12 cellular contexts compared by ENCODE assay signal in the genomic region with DNA sequence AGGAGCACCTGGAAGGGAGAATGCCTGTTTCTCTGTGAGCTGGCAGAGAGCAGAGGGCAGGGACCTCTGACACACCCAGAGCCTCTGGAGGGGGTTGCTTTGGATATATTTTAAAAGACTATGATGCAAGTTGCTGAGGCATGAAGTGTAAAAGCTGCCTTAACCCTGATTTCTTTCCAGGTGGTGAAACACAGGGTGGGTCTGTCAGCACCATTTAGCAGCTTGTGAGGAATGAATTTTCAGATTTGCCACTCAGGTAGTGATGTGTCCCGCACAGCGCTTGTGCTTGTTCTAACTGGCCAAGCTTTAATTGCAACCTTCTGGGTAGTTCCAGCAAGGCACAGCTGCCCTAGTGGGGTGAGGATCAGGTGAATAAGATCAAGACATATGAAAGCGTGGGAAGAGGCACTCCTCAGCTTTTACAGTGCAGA.
DNase-seq lines count a peak whose midpoint lies in the region; ATAC-seq, FAIRE-seq and TF ChIP-seq lines count a peak whose summit lies in the region.
"Had no signal": no experiment of that assay in that cellular context is flagged by ENCODE, and none has a peak within 500 bp of the region (broad histone marks: within the 10 kb centered on the region; RNA-seq: fewer than 3 reads in every experiment).

No MANE protein-coding gene starts in this region.

- H3K27me3 ChIP-seq in astrocyte (ENCODE audit: insufficient read depth, low read length) = no peaks in the 10 kb centered on the region
- H3K27me3 ChIP-seq: SJSA1 had no signal

- peak overlapping the region; percentile 69 for H3K4me2 ChIP-seq in astrocyte (ENCODE audit: low read length)

- FAIRE-seq in astrocyte (lab: Jason Lieb, UNC) = no peak

- peaks cover 53% of the 10 kb centered on the region for H3K4me1 Mint-ChIP-seq in astrocyte (ENCODE audit: low read depth, unreplicated experiment)
- peaks cover 24% of the 10 kb centered on the region for H3K4me1 Mint-ChIP-seq in type B pancreatic cell (ENCODE audit: unreplicated experiment)

- H3K36me3 Mint-ChIP-seq in astrocyte (ENCODE audit: low read depth, unreplicated experiment) (peaks cover 10% of the 10 kb centered on the region), type B pancreatic cell (peaks cover 13% of the 10 kb centered on the region)
- H3K36me3 Mint-ChIP-seq: activated naive CD4-positive, alpha-beta T cell treated with anti-CD3 and anti-CD28 coated beads, Interleukin-2, amount 10 ng/mL, durations not matched to agents 7 days and 5 days had no signal

- H3K4me3 Mint-ChIP-seq in astrocyte (ENCODE audit: unreplicated experiment) (no peak overlapping the region), type B pancreatic cell (no peak overlapping the region)
- H3K4me3 Mint-ChIP-seq: activated naive CD4-positive, alpha-beta T cell treated with anti-CD3 and anti-CD28 coated beads, Interleukin-2, amount 10 ng/mL, durations not matched to agents 7 days and 5 days had no signal

- TF ChIP-seq CTCF in astrocyte (IDR thresholded peaks at IDR 0.05; ENCODE audit: insufficient read depth, low read depth, low read length) = no peak
- no peak for TF ChIP-seq CTCF in type B pancreatic cell (conservative IDR thresholded peaks at IDR 0.05)

- DNase-seq in NCI-H2171 treated with DMSO at 0.1 percent for 48 hours (lab: John Stamatoyannopoulos, UW) (peak; percentile 27), NCI-H2171 (lab: John Stamatoyannopoulos, UW) (no peak), astrocyte (ENCODE audit: low read depth) (no peak), islet precursor cell (peak; percentile 49), type B pancreatic cell (ENCODE audit: extremely low spot score, unreplicated experiment) (no peak)
- no peak for DNase-seq in stimulated activated naive CD8-positive, alpha-beta T cell treated with anti-CD3 and anti-CD28 coated beads, Interleukin-15, Interleukin-2, amounts not matched to agents 100 U/mL and 50 U/mL, for 24 hours
- DNase-seq: activated naive CD4-positive, alpha-beta T cell treated with anti-CD3 and anti-CD28 coated beads, Interleukin-2, amount 10 ng/mL, durations not matched to agents 7 days and 5 days; GF-D8; stimulated activated CD8-positive, alpha-beta memory T cell treated with anti-CD3 and anti-CD28 coated beads, Interleukin-4, amount 100 ng/mL, for 48 hours had no signal

- peak overlapping the region; percentile 74 for H3K27ac ChIP-seq in astrocyte (ENCODE audit: low read depth, low read length)

- no peaks in the 10 kb centered on the region for H3K9me3 Mint-ChIP-seq in astrocyte (ENCODE audit: unreplicated experiment)
- H3K9me3 Mint-ChIP-seq in type B pancreatic cell = no peaks in the 10 kb centered on the region
- H3K9me3 Mint-ChIP-seq: activated naive CD4-positive, alpha-beta T cell treated with anti-CD3 and anti-CD28 coated beads, Interleukin-2, amount 10 ng/mL, durations not matched to agents 7 days and 5 days had no signal

- no peak overlapping the region for H2AFZ ChIP-seq in astrocyte (ENCODE audit: low read depth, low read length)

- H3K27ac Mint-ChIP-seq in astrocyte (ENCODE audit: unreplicated experiment) (peak overlapping the region; percentile 95), type B pancreatic cell (peak overlapping the region; percentile 14)
- H3K27ac Mint-ChIP-seq: activated naive CD4-positive, alpha-beta T cell treated with anti-CD3 and anti-CD28 coated beads, Interleukin-2, amount 10 ng/mL, durations not matched to agents 7 days and 5 days had no signal

- peaks cover 50% of the 10 kb centered on the region for H3K4me1 ChIP-seq in astrocyte (ENCODE audit: insufficient read depth, low read length)

- no peaks in the 10 kb centered on the region for H4K20me1 ChIP-seq in astrocyte (ENCODE audit: insufficient read depth, low read length)

- peaks cover 4% of the 10 kb centered on the region for H3K36me3 ChIP-seq in astrocyte (ENCODE audit: insufficient read depth, low read length)

- H3K4me3 ChIP-seq in astrocyte (ENCODE audit: insufficient read depth, low read depth, low read length) = no peak overlapping the region
- H3K4me3 ChIP-seq: SJSA1 had no signal

- no peaks in the 10 kb centered on the region for H3K79me2 ChIP-seq in astrocyte (ENCODE audit: insufficient read depth, low read length)

- no peaks in the 10 kb centered on the region for H3K27me3 Mint-ChIP-seq in astrocyte (ENCODE audit: low read depth, unreplicated experiment)
- H3K27me3 Mint-ChIP-seq in type B pancreatic cell = no peaks in the 10 kb centered on the region

- peak overlapping the region; percentile 29 for H3K9ac ChIP-seq in astrocyte (ENCODE audit: low read length)

- no peak for ATAC-seq in stimulated activated naive CD8-positive, alpha-beta T cell treated with anti-CD3 and anti-CD28 coated beads, Interleukin-15, Interleukin-2, amounts not matched to agents 100 U/mL and 50 U/mL, for 24 hours
- ATAC-seq in GM21526 (IDR thresholded peaks at IDR 0.05; ENCODE audit: low FRiP score, unreplicated experiment) (no peak), HG02973 (IDR thresholded peaks at IDR 0.05; ENCODE audit: unreplicated experiment) (no peak)

- no peaks in the 10 kb centered on the region for H3K9me3 ChIP-seq in astrocyte (ENCODE audit: insufficient read depth, low read depth, low read length)
- H3K9me3 ChIP-seq: SJSA1 had no signal

Comparison
In these comparisons a context has a peak if more than half of its experiments do, and no peak if none do; other contexts are left out.
1. DNase-seq: peak in NCI-H2171 treated with DMSO at 0.1 percent for 48 hours (single experiment) and islet precursor cell (single experiment); none in NCI-H2171 (single experiment), astrocyte (single experiment), type B pancreatic cell (single experiment) and stimulated activated naive CD8-positive, alpha-beta T cell treated with anti-CD3 and anti-CD28 coated beads, Interleukin-15, Interleukin-2, amounts not matched to agents 100 U/mL and 50 U/mL, for 24 hours (single experiment).